Comparison of ENCODE assay signal across 17 cellular contexts in the genomic region with DNA sequence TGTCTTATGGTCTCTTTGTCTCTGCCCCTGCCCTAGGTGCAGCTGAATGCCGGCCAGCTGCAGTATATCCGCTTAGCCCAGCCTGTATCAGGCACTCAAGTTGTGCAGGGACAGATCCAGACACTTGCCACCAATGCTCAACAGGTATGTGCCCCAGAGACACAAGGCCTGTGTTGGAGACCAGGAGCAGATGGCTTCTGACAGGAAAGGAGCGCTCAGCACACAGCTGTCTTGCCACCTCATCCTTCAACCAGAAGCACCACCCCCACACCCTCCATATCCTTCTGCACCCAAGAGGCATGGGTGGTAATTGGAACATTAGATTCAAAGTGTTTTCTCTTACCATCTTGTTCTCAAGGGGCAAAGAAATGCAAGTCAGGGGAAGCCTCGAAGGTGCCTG. TPM values are rescaled to one million over a fixed set of nuclear protein-coding genes. Genes with fewer than 3 reads are reported as not detected.
"Had no signal": no experiment of that assay in that cellular context is flagged by ENCODE, and none has a peak within 500 bp of the region (broad histone marks: within the 10 kb centered on the region; RNA-seq: fewer than 3 reads in every experiment).

No MANE protein-coding gene starts in this region.

- H3K27me3 Mint-ChIP-seq: activated naive CD4-positive, alpha-beta T cell treated with anti-CD3 and anti-CD28 coated beads, Interleukin-2, amount 10 ng/mL, durations not matched to agents 7 days and 5 days; progenitor cell of endocrine pancreas; T-cell had no signal

- H3K9me3 Mint-ChIP-seq: activated naive CD4-positive, alpha-beta T cell treated with anti-CD3 and anti-CD28 coated beads, Interleukin-2, amount 10 ng/mL, durations not matched to agents 7 days and 5 days; T-cell had no signal

- H3K27ac ChIP-seq: ascending aorta, coronary artery, esophagus squamous epithelium, thoracic aorta, upper lobe of left lung had no signal

- H3K4me3 ChIP-seq: ascending aorta, coronary artery, esophagus squamous epithelium, thoracic aorta, upper lobe of left lung had no signal

- H3K27me3 ChIP-seq: ascending aorta, esophagus squamous epithelium, upper lobe of left lung had no signal

- H3K9me3 ChIP-seq: ascending aorta, esophagus squamous epithelium, thoracic aorta, upper lobe of left lung had no signal

- H3K4me1 ChIP-seq: ascending aorta, upper lobe of left lung had no signal

- H3K27ac Mint-ChIP-seq: activated naive CD4-positive, alpha-beta T cell treated with anti-CD3 and anti-CD28 coated beads, Interleukin-2, amount 10 ng/mL, durations not matched to agents 7 days and 5 days; progenitor cell of endocrine pancreas; T-cell had no signal

- H3K4me3 Mint-ChIP-seq: activated naive CD4-positive, alpha-beta T cell treated with anti-CD3 and anti-CD28 coated beads, Interleukin-2, amount 10 ng/mL, durations not matched to agents 7 days and 5 days; T-cell had no signal

- DNase-seq: activated CD4-positive, alpha-beta T cell treated with anti-CD3 and anti-CD28 coated beads, Interleukin-2, amount 50 U/mL, for 1 hour; activated naive CD4-positive, alpha-beta T cell treated with anti-CD3 and anti-CD28 coated beads, Interleukin-2, amount 10 ng/mL, durations not matched to agents 7 days and 5 days; activated T-cell treated with anti-CD3 and anti-CD28 coated beads, Interleukin-2, amount 50 U/mL, for 1 hour; effector CD4-positive, alpha-beta T cell; esophagus squamous epithelium; left ventricle myocardium superior; occipital lobe; right cardiac atrium; stimulated activated CD4-positive, alpha-beta T cell treated with anti-CD3 and anti-CD28 coated beads, Interleukin-2, amount 100 ng/mL, for 24 hours; T-cell; upper lobe of left lung had no signal

- ATAC-seq: left ventricle myocardium superior, right cardiac atrium, SK-N-SH treated with all-trans-retinoic acid at 6 μM for 48 hours, T-cell had no signal

RNA-seq across cellular contexts. Expression of a gene that starts 17.0 kb away (rescaled TPM):
- polyA plus RNA-seq: neural cell had no signal
